In genomic region chr12:77847060-77847541, GRCh38 we compare ENCODE assay signal across 9 cellular contexts. TPM values are rescaled to one million over a fixed set of nuclear protein-coding genes. Genes with fewer than 3 reads are reported as not detected.
A peak's percentile ranks its signal among the peaks of the same experiment; 100 is the strongest.
DNase-seq lines count a peak whose midpoint lies in the region; ATAC-seq and TF ChIP-seq lines count a peak whose summit lies in the region.
"Had no signal": no experiment of that assay in that cellular context is flagged by ENCODE, and none has a peak within 500 bp of the region (broad histone marks: within the 10 kb centered on the region; RNA-seq: fewer than 3 reads in every experiment).

No MANE protein-coding gene starts in this region.

- POLR2A ChIA-PET in activated CD4-positive, alpha-beta T cell treated with anti-CD3 and anti-CD28 coated beads, Interleukin-2, amount 10 ng/mL, durations not matched to agents 7 days and 5 days (lab: Charles Lee): no interaction called here

- no peaks in the 10 kb centered on the region for H3K27me3 Mint-ChIP-seq in Calu3 (ENCODE audit: unreplicated experiment)
- no peaks in the 10 kb centered on the region for H3K27me3 Mint-ChIP-seq in activated CD4-positive, alpha-beta T cell treated with anti-CD3 and anti-CD28 coated beads, Interleukin-2, amount 10 ng/mL, durations not matched to agents 7 days and 5 days
- H3K27me3 Mint-ChIP-seq in activated T-cell treated with anti-CD3 and anti-CD28 coated beads, Interleukin-2, amount 50 U/mL, for 24 hours: no peaks in the 10 kb centered on the region
- H3K27me3 Mint-ChIP-seq: activated naive CD8-positive, alpha-beta T cell treated with anti-CD3 and anti-CD28 coated beads, Interleukin-2, amount 10 ng/mL, durations not matched to agents 7 days and 5 days had no signal

- CTCF ChIA-PET in Calu3 (lab: Charles Lee): interaction anchor here (1.3 kb wide), 1 partner anchor 78 kb away, joined by 4 read pairs; no protein-coding TSS in a partner anchor
- CTCF ChIA-PET in activated CD4-positive, alpha-beta T cell treated with anti-CD3 and anti-CD28 coated beads, Interleukin-2, amount 10 ng/mL, durations not matched to agents 7 days and 5 days (lab: Charles Lee): no interaction called here

- peak overlapping the region; percentile 13 for H3K27ac ChIP-seq in epithelial cell of prostate
- H3K27ac ChIP-seq in esophagus squamous epithelium: peak overlapping the region in 1 of 4 donors; percentile 18

- no peaks in the 10 kb centered on the region for H3K9me3 ChIP-seq in esophagus squamous epithelium

- intact Hi-C loops in Calu3 (cut with micrococcal nuclease; ENCODE audit: unreplicated experiment) (loop anchor here (5.0 kb wide), 1 partner anchor 80 kb away; no protein-coding TSS in a partner anchor), esophagus squamous epithelium (cut with DNase I) (no loop called here)

- H3K27me3 ChIP-seq in esophagus squamous epithelium: no peaks in the 10 kb centered on the region

- peak overlapping the region; percentile 92 for H3K27ac Mint-ChIP-seq in Calu3 (ENCODE audit: unreplicated experiment)
- H3K27ac Mint-ChIP-seq in activated CD4-positive, alpha-beta T cell treated with anti-CD3 and anti-CD28 coated beads, Interleukin-2, amount 10 ng/mL, durations not matched to agents 7 days and 5 days: no peak overlapping the region
- H3K27ac Mint-ChIP-seq in activated T-cell treated with anti-CD3 and anti-CD28 coated beads, Interleukin-2, amount 50 U/mL, for 24 hours: no peak overlapping the region
- H3K27ac Mint-ChIP-seq: activated naive CD8-positive, alpha-beta T cell treated with anti-CD3 and anti-CD28 coated beads, Interleukin-2, amount 10 ng/mL, durations not matched to agents 7 days and 5 days had no signal

- no peak overlapping the region for H3K4me3 Mint-ChIP-seq in Calu3 (ENCODE audit: low read depth, unreplicated experiment)
- no peak overlapping the region for H3K4me3 Mint-ChIP-seq in activated CD4-positive, alpha-beta T cell treated with anti-CD3 and anti-CD28 coated beads, Interleukin-2, amount 10 ng/mL, durations not matched to agents 7 days and 5 days
- no peak overlapping the region for H3K4me3 Mint-ChIP-seq in activated T-cell treated with anti-CD3 and anti-CD28 coated beads, Interleukin-2, amount 50 U/mL, for 24 hours
- H3K4me3 Mint-ChIP-seq: activated naive CD8-positive, alpha-beta T cell treated with anti-CD3 and anti-CD28 coated beads, Interleukin-2, amount 10 ng/mL, durations not matched to agents 7 days and 5 days had no signal

- TF ChIP-seq POLR2A in esophagus squamous epithelium (IDR thresholded peaks at IDR 0.05): no peak

- H3K9me3 Mint-ChIP-seq in Calu3 (ENCODE audit: low read depth, unreplicated experiment): no peaks in the 10 kb centered on the region
- no peaks in the 10 kb centered on the region for H3K9me3 Mint-ChIP-seq in activated CD4-positive, alpha-beta T cell treated with anti-CD3 and anti-CD28 coated beads, Interleukin-2, amount 10 ng/mL, durations not matched to agents 7 days and 5 days
- peaks cover 3% of the 10 kb centered on the region for H3K9me3 Mint-ChIP-seq in activated T-cell treated with anti-CD3 and anti-CD28 coated beads, Interleukin-2, amount 50 U/mL, for 24 hours
- H3K9me3 Mint-ChIP-seq: activated naive CD8-positive, alpha-beta T cell treated with anti-CD3 and anti-CD28 coated beads, Interleukin-2, amount 10 ng/mL, durations not matched to agents 7 days and 5 days had no signal

- H3K36me3 ChIP-seq in esophagus squamous epithelium: no peaks in the 10 kb centered on the region

- ATAC-seq in GM21390 (IDR thresholded peaks at IDR 0.05; ENCODE audit: unreplicated experiment): peak; percentile 99
- peak; percentile 99 for ATAC-seq in HG03571 (IDR thresholded peaks at IDR 0.05; ENCODE audit: unreplicated experiment)

- no peak overlapping the region for H3K4me3 ChIP-seq in esophagus squamous epithelium

- no TSS peak for BruUV-seq in Calu3 (replicated peaks; lab: Mats Ljungman, UMichigan)

- H3K4me1 ChIP-seq in esophagus squamous epithelium: peaks cover 0 to 12% (median 0%) of the 10 kb centered on the region in 3 donors

- H3K4me1 Mint-ChIP-seq in Calu3 (ENCODE audit: low read depth, unreplicated experiment): peaks cover 44% of the 10 kb centered on the region
- peaks cover 3% of the 10 kb centered on the region for H3K4me1 Mint-ChIP-seq in activated CD4-positive, alpha-beta T cell treated with anti-CD3 and anti-CD28 coated beads, Interleukin-2, amount 10 ng/mL, durations not matched to agents 7 days and 5 days
- no peaks in the 10 kb centered on the region for H3K4me1 Mint-ChIP-seq in activated T-cell treated with anti-CD3 and anti-CD28 coated beads, Interleukin-2, amount 50 U/mL, for 24 hours (ENCODE audit: low read depth)
- H3K4me1 Mint-ChIP-seq: activated naive CD8-positive, alpha-beta T cell treated with anti-CD3 and anti-CD28 coated beads, Interleukin-2, amount 10 ng/mL, durations not matched to agents 7 days and 5 days had no signal

- no peak for TF ChIP-seq CTCF in Calu3 (IDR thresholded peaks at IDR 0.05; ENCODE audit: unreplicated experiment)
- no peak for TF ChIP-seq CTCF in esophagus squamous epithelium (IDR thresholded peaks at IDR 0.05)

- DNase-seq in Calu3 (no peak), epithelial cell of prostate (ENCODE audit: low read depth, low spot score) (no peak), NCI-H2171 (lab: John Stamatoyannopoulos, UW) (no peak), esophagus squamous epithelium (lab: John Stamatoyannopoulos, UW) (no peak)
- no peak for DNase-seq in activated CD4-positive, alpha-beta T cell treated with anti-CD3 and anti-CD28 coated beads, Interleukin-2, amount 10 ng/mL, durations not matched to agents 7 days and 5 days
- DNase-seq in activated T-cell treated with anti-CD3 and anti-CD28 coated beads, Interleukin-2, amount 50 U/mL, for 24 hours: no peak
- DNase-seq: activated naive CD8-positive, alpha-beta T cell treated with anti-CD3 and anti-CD28 coated beads, Interleukin-2, amount 10 ng/mL, durations not matched to agents 7 days and 5 days had no signal

- H3K36me3 Mint-ChIP-seq in Calu3 (ENCODE audit: insufficient read depth, unreplicated experiment): no peaks in the 10 kb centered on the region
- no peaks in the 10 kb centered on the region for H3K36me3 Mint-ChIP-seq in activated CD4-positive, alpha-beta T cell treated with anti-CD3 and anti-CD28 coated beads, Interleukin-2, amount 10 ng/mL, durations not matched to agents 7 days and 5 days (ENCODE audit: low read depth)
- no peaks in the 10 kb centered on the region for H3K36me3 Mint-ChIP-seq in activated T-cell treated with anti-CD3 and anti-CD28 coated beads, Interleukin-2, amount 50 U/mL, for 24 hours (ENCODE audit: low read depth)
- H3K36me3 Mint-ChIP-seq: activated naive CD8-positive, alpha-beta T cell treated with anti-CD3 and anti-CD28 coated beads, Interleukin-2, amount 10 ng/mL, durations not matched to agents 7 days and 5 days had no signal

- 43 to 53% methylated on average over 2 of the region's 2 CpGs for WGBS in esophagus squamous epithelium, 2 donors

RNA-seq across cellular contexts. Expression of gene NAV3, which starts 16.4 kb away (rescaled TPM):
- total RNA-seq in Calu3 (2022): 2.0 and 4.1 TPM in 2 replicates
- total RNA-seq in activated CD4-positive, alpha-beta T cell treated with anti-CD3 and anti-CD28 coated beads, Interleukin-2, amount 10 ng/mL, durations not matched to agents 7 days and 5 days: not detected
- 1 to 10 TPM in 3 of 4 donors, under 1 TPM in 1; 0.34 to 4.6 (median 3.2) TPM for total RNA-seq in esophagus squamous epithelium
- total RNA-seq: activated naive CD8-positive, alpha-beta T cell treated with anti-CD3 and anti-CD28 coated beads, Interleukin-2, amount 10 ng/mL, durations not matched to agents 7 days and 5 days had no signal
